20 cellular contexts compared by ENCODE assay signal in genomic region chr6:132527791-132528190, GRCh38. TPM values are rescaled to one million over a fixed set of nuclear protein-coding genes. Genes with fewer than 3 reads are reported as not detected.
DNase-seq lines count a peak whose midpoint lies in the region; ATAC-seq and TF ChIP-seq lines count a peak whose summit lies in the region.
"Had no signal": no experiment of that assay in that cellular context is flagged by ENCODE, and none has a peak within 500 bp of the region (broad histone marks: within the 10 kb centered on the region; RNA-seq: fewer than 3 reads in every experiment).

No MANE protein-coding gene starts in this region.

- H3K9me3 ChIP-seq in gastrocnemius medialis = no peaks in the 10 kb centered on the region
- H3K9me3 ChIP-seq: ascending aorta, BLaER1, esophagus squamous epithelium had no signal

- in situ Hi-C loops in gastrocnemius medialis (cut with MboI; ENCODE audit: low sequenced_read_pairs in 4 of 4) = loop anchor here in 3 of 4 donors (25.0 kb wide), 3 partner anchors 235 to 1035 kb away; partner anchors contain the start of genes SLC18B1 (in 1 of the 3) and VNN2 (in 1 of the 3)

- H3K27me3 ChIP-seq in gastrocnemius medialis = no peaks in the 10 kb centered on the region
- H3K27me3 ChIP-seq: ascending aorta, BLaER1 had no signal

- H3K4me3 ChIP-seq in AG09309 (ENCODE audit: control insufficient read depth, low read depth, low read length) (no peak overlapping the region), fibroblast of mammary gland (ENCODE audit: control insufficient read depth, low read depth, low read length) (no peak overlapping the region), gastrocnemius medialis (no peak overlapping the region)
- H3K4me3 ChIP-seq: ascending aorta, BLaER1, esophagus squamous epithelium, skin epidermis had no signal

- H3K36me3 ChIP-seq in gastrocnemius medialis = no peaks in the 10 kb centered on the region
- H3K36me3 ChIP-seq: ascending aorta, BLaER1, esophagus squamous epithelium, WERI-Rb-1 had no signal

- DNase-seq in AG09309 (ENCODE audit: low read depth) (peak; percentile 40), GM04504 (ENCODE audit: low read depth) (peak; percentile 18), NCI-H460 (ENCODE audit: extremely low read depth, low read depth) (peak; percentile 41), fibroblast of mammary gland (ENCODE audit: low read depth) (peak; percentile 83), gastrocnemius medialis (no peak)
- DNase-seq: cortex of kidney; esophagus squamous epithelium; NCI-H1048; stimulated activated naive CD8-positive, alpha-beta T cell treated with anti-CD3 and anti-CD28 coated beads, Interleukin-15, Interleukin-2, amounts not matched to agents 100 U/mL and 50 U/mL, for 24 hours; WERI-Rb-1 had no signal

- intact Hi-C loops in gastrocnemius medialis (cut with DNase I; ENCODE audit: low total_unique reads) = no loop called here

- no peak for ATAC-seq in gastrocnemius medialis
- ATAC-seq in GM21360 (IDR thresholded peaks at IDR 0.05; ENCODE audit: unreplicated experiment) = no peak
- no peak for ATAC-seq in GM18909 (IDR thresholded peaks at IDR 0.05; ENCODE audit: poor library complexity, unreplicated experiment)
- no peak for ATAC-seq in GM18858 (IDR thresholded peaks at IDR 0.05; ENCODE audit: unreplicated experiment)
- ATAC-seq: stimulated activated naive CD8-positive, alpha-beta T cell treated with anti-CD3 and anti-CD28 coated beads, Interleukin-15, Interleukin-2, amounts not matched to agents 100 U/mL and 50 U/mL, for 24 hours had no signal

- TF ChIP-seq CTCF in AG09309 (IDR thresholded peaks at IDR 0.05; ENCODE audit: control insufficient read depth, insufficient read depth, low read depth, low read length, missing control alignments) = no peak
- TF ChIP-seq CTCF in fibroblast of mammary gland (conservative IDR thresholded peaks at IDR 0.05; ENCODE audit: control insufficient read depth, insufficient read depth, low read depth, low read length) = no peak
- TF ChIP-seq CTCF in gastrocnemius medialis (IDR thresholded peaks at IDR 0.05 in 4 of 5, conservative IDR thresholded peaks at IDR 0.05 in 1 of 5) = no peak

- TF ChIP-seq POLR2A in gastrocnemius medialis (IDR thresholded peaks at IDR 0.05) = no peak

- no peaks in the 10 kb centered on the region for H3K4me1 ChIP-seq in gastrocnemius medialis
- H3K4me1 ChIP-seq: ascending aorta, BLaER1 had no signal

- no peak overlapping the region for H3K27ac ChIP-seq in gastrocnemius medialis
- H3K27ac ChIP-seq: ascending aorta, BLaER1, esophagus squamous epithelium, skin epidermis, WERI-Rb-1 had no signal

RNA-seq across cellular contexts. Expression of gene TAAR9, which starts 10.3 kb away (rescaled TPM):
- not detected in 2 replicates for total RNA-seq in NCI-H460 (2014; rRNA removed; shearing (Covaris generic))
- polyA plus RNA-seq in NCI-H460 (2014; cell fraction: nucleus; rRNA removed) = not detected in 2 replicates
- total RNA-seq in gastrocnemius medialis = not detected
- total RNA-seq: activated T-helper 2 cell treated with anti-CD3 and anti-CD28 coated beads, Interferon-gamma antibody, Interleukin-2, Interleukin-4, amounts not matched to agents 10 μg/mL and 5 μg/mL and 100 μg/mL, durations not matched to agents 14 hours and 24 hours and 36 hours; ascending aorta; esophagus squamous epithelium; OCI-LY7; osteocyte; ureter had no signal

RNA-seq across cellular contexts. Expression of gene STX7, which starts 14.9 kb away (rescaled TPM):
- 8.2 and 10.0 TPM in 2 replicates for total RNA-seq in NCI-H460 (2014; rRNA removed; shearing (Covaris generic))
- 5.1 and 10.4 TPM in 2 replicates for polyA plus RNA-seq in NCI-H460 (2014; cell fraction: nucleus; rRNA removed)
- 10 to 100 TPM; 18.2 to 64.3 (median 20.6) TPM for total RNA-seq in gastrocnemius medialis

RNA-seq across cellular contexts. Expression of gene TAAR8, which starts 24.7 kb away (rescaled TPM):
- not detected in 2 replicates for total RNA-seq in NCI-H460 (2014; rRNA removed; shearing (Covaris generic))
- polyA plus RNA-seq in NCI-H460 (2014; cell fraction: nucleus; rRNA removed) = not detected in 2 replicates
- not detected for total RNA-seq in gastrocnemius medialis
- total RNA-seq: activated T-helper 2 cell treated with anti-CD3 and anti-CD28 coated beads, Interferon-gamma antibody, Interleukin-2, Interleukin-4, amounts not matched to agents 10 μg/mL and 5 μg/mL and 100 μg/mL, durations not matched to agents 14 hours and 24 hours and 36 hours; ascending aorta; esophagus squamous epithelium; OCI-LY7; osteocyte; ureter had no signal

RNA-seq across cellular contexts. Expression of gene TAAR6, which starts 42.3 kb away (rescaled TPM):
- not detected in 2 replicates for total RNA-seq in NCI-H460 (2014; rRNA removed; shearing (Covaris generic))
- polyA plus RNA-seq in NCI-H460 (2014; cell fraction: nucleus; rRNA removed) = 0.35 TPM in 1 of 2 replicates, not detected in the other
- not detected for total RNA-seq in gastrocnemius medialis
- total RNA-seq: activated T-helper 2 cell treated with anti-CD3 and anti-CD28 coated beads, Interferon-gamma antibody, Interleukin-2, Interleukin-4, amounts not matched to agents 10 μg/mL and 5 μg/mL and 100 μg/mL, durations not matched to agents 14 hours and 24 hours and 36 hours; ascending aorta; esophagus squamous epithelium; OCI-LY7; osteocyte; ureter had no signal

Comparison
In these comparisons a context has a peak if more than half of its experiments do, and no peak if none do; other contexts are left out.
1. DNase-seq: peak in AG09309 (single experiment), GM04504 (single experiment), NCI-H460 (single experiment) and fibroblast of mammary gland (single experiment); none in gastrocnemius medialis (0 of 2).